ENCODE assay signal across 8 cellular contexts in the genomic region with DNA sequence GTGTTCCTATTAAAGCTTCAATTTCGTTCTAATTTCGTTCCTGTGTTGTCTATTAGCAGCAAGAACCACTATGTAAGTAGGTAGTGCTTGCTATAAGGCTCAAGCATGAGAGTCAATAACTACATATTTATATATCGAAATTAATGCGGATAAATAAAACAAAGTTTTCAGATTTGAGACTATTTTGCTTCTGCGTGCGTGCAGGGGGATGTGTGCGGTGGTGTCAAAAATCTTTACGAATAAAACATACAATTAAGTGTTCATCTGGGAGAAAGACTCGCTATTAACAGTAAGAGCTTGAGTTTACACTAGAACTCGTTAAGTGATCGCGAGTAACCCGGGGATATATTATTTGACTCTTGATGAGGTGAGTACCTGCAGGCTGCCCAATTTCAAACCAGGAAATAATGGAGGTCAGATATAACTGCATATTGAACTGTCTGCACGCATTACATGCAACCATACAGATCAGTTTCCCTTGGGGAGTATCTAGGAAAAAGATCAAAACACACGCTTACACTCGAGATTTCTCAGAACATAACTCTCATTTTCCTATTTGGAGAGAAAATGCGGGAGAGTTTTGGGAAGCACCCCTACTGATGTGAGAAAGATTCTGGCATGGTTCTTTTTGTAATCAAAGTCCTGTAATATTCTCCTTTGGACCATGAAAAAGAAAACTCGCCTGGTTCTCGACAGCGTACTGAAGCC. TPM values are rescaled to one million over a fixed set of nuclear protein-coding genes. Genes with fewer than 3 reads are reported as not detected.
DNase-seq lines count a peak whose midpoint lies in the region; TF ChIP-seq lines count a peak whose summit lies in the region.

No MANE protein-coding gene starts in this region.

- POLR2A ChIA-PET in A673 (lab: Charles Lee; ENCODE audit: low non-redundant PET): no interaction called here
- POLR2A ChIA-PET in PC-9 (lab: Charles Lee; ENCODE audit: unreplicated experiment): interaction anchor here (0.5 to 1.6 kb wide), 6 partner anchors 12 to 99 kb away, joined by 3 to 19 read pairs (median 6); a partner anchor contains a TSS

- H3K27ac ChIP-seq in A673 (ENCODE audit: low read depth, low read length, poor library complexity, severe bottlenecking) (peak overlapping the region; percentile 97), PC-9 (peak overlapping the region; percentile 76), ectodermal cell (ENCODE audit: insufficient read depth, low read depth, low read length, poor library complexity, severe bottlenecking) (no peak overlapping the region), muscle layer of colon (ENCODE audit: low read depth, low read length) (peak overlapping the region; percentile 95)

- H3K79me2 ChIP-seq in PC-9 (ENCODE audit: low read depth): peaks cover 38% of the 10 kb centered on the region

- BruUV-seq in A673 (replicated peaks; lab: Mats Ljungman, UMichigan): TSS peak; percentile 38
- BruUV-seq in PC-9 (replicated peaks; lab: Mats Ljungman, UMichigan): no TSS peak

- DNase-seq in A673 (ENCODE audit: low spot score) (peak; percentile 22), GM13976 (ENCODE audit: low spot score) (peak; percentile 25), PC-9 (no peak), SK-N-DZ (ENCODE audit: low spot score) (no peak)
- DNase-seq in activated CD4-positive, CD25-positive, alpha-beta regulatory T cell (lab: John Stamatoyannopoulos, UW): no peak
- DNase-seq in stimulated activated CD4-positive, alpha-beta T cell treated with anti-CD3 and anti-CD28 coated beads, Interleukin-12 subunit alpha, Interleukin-12 subunit beta, amount 100 ng/mL, for 4 hours: no peak

- peak overlapping the region; percentile 92 for H3K4me3 ChIP-seq in A673 (ENCODE audit: low read depth, low read length, poor library complexity, severe bottlenecking)
- H3K4me3 ChIP-seq in PC-9: peak overlapping the region; percentile 94
- H3K4me3 ChIP-seq in ectodermal cell (ENCODE audit: insufficient read depth, low read depth, low read length): peak overlapping the region; percentile 92
- peak overlapping the region; percentile 72 to 83 for H3K4me3 ChIP-seq in muscle layer of colon (ENCODE audit: low read depth in 1 of 2, low read length in 2 of 2)

- H2AFZ ChIP-seq in PC-9: peak overlapping the region; percentile 95

- WGBS in ectodermal cell, 2 experiments: 9 to 22% methylated on average over 16 to 20 of the region's 20 CpGs

- peak overlapping the region; percentile 98 for H3K4me2 ChIP-seq in PC-9

- TF ChIP-seq CTCF in A673 (conservative IDR thresholded peaks at IDR 0.05; ENCODE audit: low read depth, low read length) (no peak), GM13976 (IDR thresholded peaks at IDR 0.05; ENCODE audit: borderline replicate concordance, control extremely low read depth, extremely low read depth, insufficient read depth, missing control alignments) (no peak), PC-9 (conservative IDR thresholded peaks at IDR 0.05) (no peak)

- intact Hi-C loops in A673 (cut with micrococcal nuclease; ENCODE audit: unreplicated experiment) (no loop called here), PC-9 (cut with micrococcal nuclease; ENCODE audit: unreplicated experiment) (loop anchor here (5.0 kb wide), 1 partner anchor 77 kb away; no protein-coding TSS in a partner anchor)

- peaks cover 18% of the 10 kb centered on the region for H3K36me3 ChIP-seq in A673 (ENCODE audit: insufficient read depth, low read length, poor library complexity, severe bottlenecking)
- peaks cover 35% of the 10 kb centered on the region for H3K36me3 ChIP-seq in PC-9 (ENCODE audit: low read depth)
- peaks cover 6% of the 10 kb centered on the region for H3K36me3 ChIP-seq in ectodermal cell (ENCODE audit: control insufficient read depth, insufficient read depth, low read length)
- peaks cover 4% of the 10 kb centered on the region for H3K36me3 ChIP-seq in muscle layer of colon (ENCODE audit: insufficient read depth, low read length)

- no peaks in the 10 kb centered on the region for H3K27me3 ChIP-seq in A673 (replicated peaks; ENCODE audit: insufficient read depth, low read depth, low read length, poor library complexity)
- no peaks in the 10 kb centered on the region for H3K27me3 ChIP-seq in PC-9 (ENCODE audit: insufficient read depth, low read depth)
- H3K27me3 ChIP-seq in ectodermal cell (ENCODE audit: control insufficient read depth, insufficient read depth, low read length, poor library complexity, severe bottlenecking): no peaks in the 10 kb centered on the region
- H3K27me3 ChIP-seq in muscle layer of colon (ENCODE audit: control insufficient read depth in 1 of 2, insufficient read depth in 2 of 2, low read length in 2 of 2): no peaks in the 10 kb centered on the region

- H4K20me1 ChIP-seq in PC-9 (ENCODE audit: insufficient read depth): no peaks in the 10 kb centered on the region; the same call in 1 of the 2 replicates

- H3K9me2 ChIP-seq in PC-9 (ENCODE audit: insufficient read depth): no peaks in the 10 kb centered on the region

- H3K4me1 ChIP-seq in A673 (ENCODE audit: insufficient read depth, low read length, poor library complexity, severe bottlenecking) (peaks cover 15% of the 10 kb centered on the region), PC-9 (replicated peaks; ENCODE audit: insufficient read depth) (peaks cover 28% of the 10 kb centered on the region), ectodermal cell (ENCODE audit: control insufficient read depth, insufficient read depth, low read length) (no peaks in the 10 kb centered on the region), muscle layer of colon (ENCODE audit: insufficient read depth, low read length) (peaks cover 17% of the 10 kb centered on the region)

- in situ Hi-C loops in GM13976 (cut with MboI; ENCODE audit: low sequenced_read_pairs, unreplicated experiment): no loop called here

- H3K9me3 ChIP-seq in A673 (ENCODE audit: low read depth, low read length, poor library complexity, severe bottlenecking) (no peaks in the 10 kb centered on the region), PC-9 (ENCODE audit: insufficient read depth, low read depth) (no peaks in the 10 kb centered on the region), ectodermal cell (ENCODE audit: control insufficient read depth, low read length) (no peaks in the 10 kb centered on the region), muscle layer of colon (ENCODE audit: low read length) (no peaks in the 10 kb centered on the region)

- CTCF ChIA-PET in A673 (lab: Charles Lee) (interaction anchor here (0.6 to 1.1 kb wide), 3 partner anchors 71 to 1015 kb away, joined by 3 to 6 read pairs (median 5); no protein-coding TSS in a partner anchor), PC-9 (lab: Charles Lee) (no interaction called here)

- peaks cover 5% of the 10 kb centered on the region for H3F3A ChIP-seq in PC-9 (ENCODE audit: insufficient read depth, low read depth)

- peak overlapping the region; percentile 78 for H3K9ac ChIP-seq in muscle layer of colon (ENCODE audit: low read length)

RNA-seq across cellular contexts. Expression of a gene that starts 0.8 kb away (rescaled TPM):
- 95.0 and 107 TPM in 2 replicates for total RNA-seq in A673 (2021)
- total RNA-seq in PC-9 (2021): 54.5 and 85.9 TPM in 2 replicates
- 40.9 TPM for polyA plus RNA-seq in ectodermal cell (2013, experiment 1 of 4)
- 37.2 TPM for polyA plus RNA-seq in ectodermal cell (2013, experiment 2 of 4)
- polyA plus RNA-seq in ectodermal cell (2013, experiment 3 of 4): 34.6 TPM
- polyA plus RNA-seq in ectodermal cell (2013, experiment 4 of 4): 39.6 TPM
- 52.2 and 68.7 TPM in 2 replicates for polyA plus RNA-seq in SK-N-DZ (2014; cell fraction: cytosol; rRNA removed)
- polyA plus RNA-seq in SK-N-DZ (2014; cell fraction: nucleus; rRNA removed): 37.7 and 42.4 TPM in 2 replicates

RNA-seq across cellular contexts. Expression of a gene that starts 30.6 kb away (rescaled TPM):
- total RNA-seq in A673 (2021): 5.9 and 8.5 TPM in 2 replicates
- 2.0 and 3.2 TPM in 2 replicates for total RNA-seq in PC-9 (2021)
- polyA plus RNA-seq in ectodermal cell (2013, experiment 1 of 4): 0.20 TPM
- 0.25 TPM for polyA plus RNA-seq in ectodermal cell (2013, experiment 2 of 4)
- polyA plus RNA-seq in ectodermal cell (2013, experiment 3 of 4): 0.16 TPM
- polyA plus RNA-seq in ectodermal cell (2013, experiment 4 of 4): 0.49 TPM
- polyA plus RNA-seq in SK-N-DZ (2014; cell fraction: cytosol; rRNA removed): 12.0 and 14.6 TPM in 2 replicates
- 8.9 and 14.2 TPM in 2 replicates for polyA plus RNA-seq in SK-N-DZ (2014; cell fraction: nucleus; rRNA removed)

RNA-seq across cellular contexts. Expression of a gene that starts 46.6 kb away (rescaled TPM):
- total RNA-seq in A673 (2021): 9.0 and 11.3 TPM in 2 replicates
- 10.0 and 10.1 TPM in 2 replicates for total RNA-seq in PC-9 (2021)
- polyA plus RNA-seq in ectodermal cell (2013, experiment 1 of 4): 11.0 TPM
- 11.0 TPM for polyA plus RNA-seq in ectodermal cell (2013, experiment 2 of 4)
- 8.6 TPM for polyA plus RNA-seq in ectodermal cell (2013, experiment 3 of 4)
- 8.5 TPM for polyA plus RNA-seq in ectodermal cell (2013, experiment 4 of 4)
- 7.4 and 9.6 TPM in 2 replicates for polyA plus RNA-seq in SK-N-DZ (2014; cell fraction: cytosol; rRNA removed)
- 5.5 and 11.8 TPM in 2 replicates for polyA plus RNA-seq in SK-N-DZ (2014; cell fraction: nucleus; rRNA removed)

RNA-seq across cellular contexts. Expression of a gene that starts 46.7 kb away (rescaled TPM):
- total RNA-seq in A673 (2021): 16.2 TPM in 2 replicates
- 14.7 and 15.7 TPM in 2 replicates for total RNA-seq in PC-9 (2021)
- polyA plus RNA-seq in ectodermal cell (2013, experiment 1 of 4): 14.3 TPM
- 18.8 TPM for polyA plus RNA-seq in ectodermal cell (2013, experiment 2 of 4)
- polyA plus RNA-seq in ectodermal cell (2013, experiment 3 of 4): 12.4 TPM
- 15.2 TPM for polyA plus RNA-seq in ectodermal cell (2013, experiment 4 of 4)
- polyA plus RNA-seq in SK-N-DZ (2014; cell fraction: cytosol; rRNA removed): 11.9 and 22.6 TPM in 2 replicates
- 14.2 and 14.5 TPM in 2 replicates for polyA plus RNA-seq in SK-N-DZ (2014; cell fraction: nucleus; rRNA removed)

Comparison
In these comparisons a context has a peak if more than half of its experiments do, and no peak if none do; other contexts are left out.
1. DNase-seq: peak in A673 (single experiment) and GM13976 (single experiment); none in PC-9 (0 of 2), activated CD4-positive, CD25-positive, alpha-beta regulatory T cell (0 of 4), stimulated activated CD4-positive, alpha-beta T cell treated with anti-CD3 and anti-CD28 coated beads, Interleukin-12 subunit alpha, Interleukin-12 subunit beta, amount 100 ng/mL, for 4 hours (single experiment) and SK-N-DZ (single experiment).
2. Peak in every context shown above with its lines, with median percentiles within 50 percentile points of each other: H3K4me3 ChIP-seq.